In genomic region chr1:230621290-230622022, GRCh38 we compare ENCODE assay signal across 16 cellular contexts. TPM values are rescaled to one million over a fixed set of nuclear protein-coding genes. Genes with fewer than 3 reads are reported as not detected.
DNase-seq lines count a peak whose midpoint lies in the region; ATAC-seq and TF ChIP-seq lines count a peak whose summit lies in the region.
"Had no signal": no experiment of that assay in that cellular context is flagged by ENCODE, and none has a peak within 500 bp of the region (broad histone marks: within the 10 kb centered on the region; RNA-seq: fewer than 3 reads in every experiment).

No MANE protein-coding gene starts in this region.

- H3K27me3 ChIP-seq in SJCRH30 (no peaks in the 10 kb centered on the region), upper lobe of right lung (no peaks in the 10 kb centered on the region), upper lobe of left lung (no peaks in the 10 kb centered on the region), ascending aorta (no peaks in the 10 kb centered on the region)
- H3K27me3 ChIP-seq: BLaER1 treated with 17β-estradiol and CSF1 and Interleukin-3, amounts not matched to agents 10 nM and 100 nM had no signal

- no peaks in the 10 kb centered on the region for H3K27me3 Mint-ChIP-seq in nephron (ENCODE audit: low read depth)

- peak overlapping the region in 1 of 3 experiments; percentile 44 for H3K4me3 Mint-ChIP-seq in nephron

- peak overlapping the region; percentile 66 to 81 (median 77) for H3K27ac Mint-ChIP-seq in nephron

- H3K36me3 ChIP-seq in SJCRH30 (no peaks in the 10 kb centered on the region), upper lobe of right lung (no peaks in the 10 kb centered on the region), upper lobe of left lung (no peaks in the 10 kb centered on the region), ascending aorta (no peaks in the 10 kb centered on the region)
- H3K36me3 ChIP-seq: BLaER1 treated with 17β-estradiol and CSF1 and Interleukin-3, amounts not matched to agents 10 nM and 100 nM had no signal

- H3K9me3 Mint-ChIP-seq in nephron = no peaks in the 10 kb centered on the region

- H3K36me3 Mint-ChIP-seq in nephron (ENCODE audit: low read depth) = no peaks in the 10 kb centered on the region

- no peak for TF ChIP-seq POLR2A in upper lobe of left lung (IDR thresholded peaks at IDR 0.05)

- no peak for TF ChIP-seq EP300 in upper lobe of left lung (IDR thresholded peaks at IDR 0.05)

- H3K27ac ChIP-seq in SJCRH30 (peak overlapping the region; percentile 95), upper lobe of right lung (no peak overlapping the region), upper lobe of left lung (no peak overlapping the region), ascending aorta (no peak overlapping the region)
- H3K27ac ChIP-seq: BLaER1 treated with 17β-estradiol and CSF1 and Interleukin-3, amounts not matched to agents 10 nM and 100 nM had no signal

- TF ChIP-seq CTCF in nephron (IDR thresholded peaks at IDR 0.05; ENCODE audit: unreplicated experiment in 3 of 3) (no peak), upper lobe of right lung (IDR thresholded peaks at IDR 0.05) (no peak), upper lobe of left lung (IDR thresholded peaks at IDR 0.05) (no peak), ascending aorta (IDR thresholded peaks at IDR 0.05) (no peak)

- peaks cover 40% of the 10 kb centered on the region for H3K4me1 Mint-ChIP-seq in nephron

- H3K4me1 ChIP-seq in SJCRH30 (peaks cover 49% of the 10 kb centered on the region), upper lobe of right lung (peaks cover 3% of the 10 kb centered on the region), upper lobe of left lung (no peaks in the 10 kb centered on the region), ascending aorta (no peaks in the 10 kb centered on the region)

- intact Hi-C loops in upper lobe of right lung (cut with DNase I) (no loop called here), ascending aorta (cut with DNase I) (no loop called here)

- peak; percentile 48 for DNase-seq in NCI-H2171 treated with DMSO at 0.1 percent for 48 hours (lab: John Stamatoyannopoulos, UW)
- no peak for DNase-seq in NCI-H2171 (lab: John Stamatoyannopoulos, UW)
- DNase-seq in SJCRH30 = peak; percentile 97 to 99
- no peak for DNase-seq in upper lobe of right lung
- DNase-seq in upper lobe of left lung = no peak
- DNase-seq in ascending aorta (ENCODE audit: low spot score in 2 of 2) = no peak
- no peak for DNase-seq in NCI-H345 treated with DMSO at 0.1 percent for 48 hours (lab: John Stamatoyannopoulos, UW; ENCODE audit: unreplicated experiment)
- DNase-seq: KBM-7, NCI-H1105, NCI-H187, NCI-H446 treated with DMSO at 0.1 percent for 48 hours, NCI-H774 had no signal

- H3K4me3 ChIP-seq in SJCRH30 (peak overlapping the region; percentile 32), upper lobe of right lung (no peak overlapping the region), upper lobe of left lung (no peak overlapping the region), ascending aorta (no peak overlapping the region)
- H3K4me3 ChIP-seq: BLaER1 treated with 17β-estradiol and CSF1 and Interleukin-3, amounts not matched to agents 10 nM and 100 nM had no signal

- H3K9me3 ChIP-seq in SJCRH30 (replicated peaks) (peaks cover 6% of the 10 kb centered on the region), upper lobe of right lung (no peaks in the 10 kb centered on the region), upper lobe of left lung (no peaks in the 10 kb centered on the region), ascending aorta (no peaks in the 10 kb centered on the region)
- H3K9me3 ChIP-seq: BLaER1 treated with 17β-estradiol and CSF1 and Interleukin-3, amounts not matched to agents 10 nM and 100 nM had no signal

- ATAC-seq in upper lobe of right lung (peak; percentile 45), upper lobe of left lung (ENCODE audit: low FRiP score in 2 of 2) (no peak)
- ATAC-seq: Panc1, Right ventricle myocardium inferior had no signal

- WGBS in upper lobe of left lung, 2 donors = 71 to 78% methylated on average over 7 of the region's 7 CpGs

RNA-seq across cellular contexts. Expression of gene COG2, which starts 20.8 kb away (rescaled TPM):
- 42.9 and 45.0 TPM in 2 replicates for total RNA-seq in SJCRH30 (2014; rRNA removed; shearing (Covaris generic))
- total RNA-seq in upper lobe of right lung (26.7 TPM), upper lobe of left lung (10 to 100 TPM; 23.5 to 37.7 (median 28.7) TPM), ascending aorta (8.4 TPM)

Comparison
In these comparisons a context has a peak if more than half of its experiments do, and no peak if none do; other contexts are left out.
1. DNase-seq: peak in NCI-H2171 treated with DMSO at 0.1 percent for 48 hours (single experiment) and SJCRH30 (2 of 2); none in NCI-H2171 (single experiment), upper lobe of right lung (single experiment), upper lobe of left lung (0 of 2), ascending aorta (0 of 2) and NCI-H345 treated with DMSO at 0.1 percent for 48 hours (single experiment).